ENCODE assay signal across 15 cellular contexts in the genomic region with DNA sequence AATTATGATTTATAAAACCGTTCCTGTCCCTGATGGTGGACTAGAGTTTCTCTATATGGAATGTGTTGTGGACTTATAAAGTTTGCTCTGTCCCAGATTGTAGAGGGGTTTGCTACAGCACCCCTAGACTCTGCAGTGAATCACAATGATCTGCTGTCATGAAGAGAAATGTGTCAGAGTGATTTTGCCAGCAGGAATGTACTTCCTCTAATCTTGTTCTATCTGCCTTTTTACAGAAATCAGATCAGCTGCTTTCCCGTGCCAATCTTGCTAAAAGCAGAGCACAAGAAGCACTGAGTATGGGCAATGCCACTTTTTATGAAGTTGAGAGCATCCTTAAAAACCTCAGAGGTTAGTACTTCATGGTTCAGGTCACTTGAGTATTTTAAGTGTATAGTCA. TPM values are rescaled to one million over a fixed set of nuclear protein-coding genes. Genes with fewer than 3 reads are reported as not detected.
DNase-seq lines count a peak whose midpoint lies in the region; TF ChIP-seq lines count a peak whose summit lies in the region.
"Had no signal": no experiment of that assay in that cellular context is flagged by ENCODE, and none has a peak within 500 bp of the region (broad histone marks: within the 10 kb centered on the region; RNA-seq: fewer than 3 reads in every experiment).

No MANE protein-coding gene starts in this region.

- H4K20me1 ChIP-seq in Karpas-422 (ENCODE audit: insufficient read depth, low read depth, low read length) = no peaks in the 10 kb centered on the region

- no peaks in the 10 kb centered on the region for H3K9me3 ChIP-seq in left ventricle myocardium inferior (replicated peaks)
- no peaks in the 10 kb centered on the region for H3K9me3 ChIP-seq in adipocyte (ENCODE audit: control insufficient read depth, low read length)
- no peaks in the 10 kb centered on the region for H3K9me3 ChIP-seq in adrenal gland (replicated peaks in 1 of 3)
- no peaks in the 10 kb centered on the region for H3K9me3 ChIP-seq in Karpas-422 (ENCODE audit: low read length)
- H3K9me3 ChIP-seq: pancreas, suprapubic skin had no signal

- H3K27me3 ChIP-seq in left ventricle myocardium inferior (ENCODE audit: low read depth) (no peaks in the 10 kb centered on the region), adipocyte (replicated peaks; ENCODE audit: control insufficient read depth, insufficient read depth, low read length) (no peaks in the 10 kb centered on the region), adrenal gland (no peaks in the 10 kb centered on the region), Karpas-422 (ENCODE audit: low read length) (no peaks in the 10 kb centered on the region)
- H3K27me3 ChIP-seq: pancreas, suprapubic skin had no signal

- intact Hi-C loops in left ventricle myocardium inferior (cut with micrococcal nuclease) (no loop called here), cardiac septum (cut with DNase I) (loop anchor here (5.0 kb wide), 1 partner anchor 79 kb away; no protein-coding TSS in a partner anchor), adrenal gland (cut with DNase I) (no loop called here)

- H3K27ac ChIP-seq in left ventricle myocardium inferior (replicated peaks) (peak overlapping the region; percentile 86), adrenal gland (no peak overlapping the region), Karpas-422 (ENCODE audit: low read length) (no peak overlapping the region)
- H3K27ac ChIP-seq: pancreas, suprapubic skin had no signal

- H3K4me1 ChIP-seq in left ventricle myocardium inferior = peaks cover 37% of the 10 kb centered on the region
- H3K4me1 ChIP-seq in adipocyte (ENCODE audit: control insufficient read depth, insufficient read depth, low read length) = peaks cover 85% of the 10 kb centered on the region
- H3K4me1 ChIP-seq in adrenal gland (replicated peaks in 1 of 2) = peaks cover 4 to 11% of the 10 kb centered on the region in 2 donors
- no peaks in the 10 kb centered on the region for H3K4me1 ChIP-seq in Karpas-422 (ENCODE audit: low read length)
- H3K4me1 ChIP-seq: pancreas had no signal

- H3K4me3 ChIP-seq in left ventricle myocardium inferior (no peak overlapping the region), adipocyte (ENCODE audit: low read length) (no peak overlapping the region), fibroblast of villous mesenchyme (ENCODE audit: low read depth, low read length) (no peak overlapping the region), adrenal gland (no peak overlapping the region), Karpas-422 (ENCODE audit: low read length) (no peak overlapping the region)
- H3K4me3 ChIP-seq: pancreas, suprapubic skin had no signal

- no peak for TF ChIP-seq CTCF in left ventricle myocardium inferior (IDR thresholded peaks at IDR 0.05; ENCODE audit: borderline replicate concordance)
- TF ChIP-seq CTCF in fibroblast of villous mesenchyme (IDR thresholded peaks at IDR 0.05; ENCODE audit: insufficient read depth, low read depth, low read length) = no peak
- TF ChIP-seq CTCF in adrenal gland (IDR thresholded peaks at IDR 0.05) = no peak

- no peak overlapping the region for H2AFZ ChIP-seq in Karpas-422 (ENCODE audit: low read length)

- no peak overlapping the region for H3K4me2 ChIP-seq in Karpas-422 (ENCODE audit: low read depth, low read length, poor library complexity, severe bottlenecking)

- no peaks in the 10 kb centered on the region for H3K9me2 ChIP-seq in Karpas-422 (replicated peaks; ENCODE audit: insufficient read depth, low read length)

- no peaks in the 10 kb centered on the region for H3K79me2 ChIP-seq in Karpas-422 (ENCODE audit: low read length)

- DNase-seq in left ventricle myocardium inferior (no peak), cardiac septum (ENCODE audit: low spot score) (no peak), adipocyte (ENCODE audit: low read depth) (peak; percentile 54), fibroblast of villous mesenchyme (ENCODE audit: low read depth) (peak; percentile 43), adrenal gland (no peak), C1 segment of cervical spinal cord (lab: John Stamatoyannopoulos, UW) (no peak), Karpas-422 (no peak), COR-L47 (lab: John Stamatoyannopoulos, UW) (no peak)
- DNase-seq: activated gamma-delta T cell treated with Interleukin-2 at 50 U/mL for 16 hours; DMS 273 treated with DMSO at 0.1 percent for 48 hours; midbrain; pancreas; stimulated activated CD4-positive, alpha-beta T cell treated with anti-CD3 and anti-CD28 coated beads, Interleukin-15, amount 100 ng/mL, for 24 hours had no signal

- no peak for TF ChIP-seq POLR2A in adrenal gland (IDR thresholded peaks at IDR 0.05)

- 80 to 86% (median 84%) methylated on average over 2 of the region's 2 CpGs for WGBS in adrenal gland, 4 donors

- H3K9ac ChIP-seq in adipocyte (ENCODE audit: low read length) (peak overlapping the region; percentile 88), Karpas-422 (ENCODE audit: low read length) (no peak overlapping the region)

- H3K36me3 ChIP-seq in left ventricle myocardium inferior = no peaks in the 10 kb centered on the region
- H3K36me3 ChIP-seq in adipocyte (ENCODE audit: control insufficient read depth, insufficient read depth, low read length, severe bottlenecking) = no peaks in the 10 kb centered on the region
- H3K36me3 ChIP-seq in adrenal gland (replicated peaks in 1 of 2) = no peaks in the 10 kb centered on the region
- no peaks in the 10 kb centered on the region for H3K36me3 ChIP-seq in Karpas-422 (ENCODE audit: insufficient read depth, low read length)
- H3K36me3 ChIP-seq: pancreas had no signal

RNA-seq across cellular contexts. Expression of gene LAMC2, which starts 52.0 kb away (rescaled TPM):
- 1.2 TPM for total RNA-seq in left ventricle myocardium inferior
- 0.40 TPM for total RNA-seq in cardiac septum
- 4.8 and 27.6 TPM in 2 replicates for total RNA-seq in fibroblast of villous mesenchyme
- total RNA-seq in adrenal gland = 1 to 10 TPM in 1 of 8 donors, under 1 TPM in 6, not detected in 1; 0.04 to 1.4 (median 0.10) TPM
- polyA plus RNA-seq in adrenal gland = under 1 TPM; 0.15 to 0.30 (median 0.16) TPM
- total RNA-seq in Karpas-422 (2014; rRNA removed; shearing (Covaris generic); ENCODE audit: low replicate concordance) = not detected in 2 replicates
- total RNA-seq: activated CD8-positive, alpha-beta memory T cell treated with anti-CD3 and anti-CD28 coated beads for 36 hours had no signal

Comparison
In these comparisons a context has a peak if more than half of its experiments do, and no peak if none do; other contexts are left out.
1. DNase-seq: peak in adipocyte (single experiment) and fibroblast of villous mesenchyme (single experiment); none in left ventricle myocardium inferior (single experiment), cardiac septum (single experiment), adrenal gland (0 of 7), C1 segment of cervical spinal cord (0 of 14), Karpas-422 (single experiment) and COR-L47 (single experiment).